7 cellular contexts compared by ENCODE assay signal in the genomic region with DNA sequence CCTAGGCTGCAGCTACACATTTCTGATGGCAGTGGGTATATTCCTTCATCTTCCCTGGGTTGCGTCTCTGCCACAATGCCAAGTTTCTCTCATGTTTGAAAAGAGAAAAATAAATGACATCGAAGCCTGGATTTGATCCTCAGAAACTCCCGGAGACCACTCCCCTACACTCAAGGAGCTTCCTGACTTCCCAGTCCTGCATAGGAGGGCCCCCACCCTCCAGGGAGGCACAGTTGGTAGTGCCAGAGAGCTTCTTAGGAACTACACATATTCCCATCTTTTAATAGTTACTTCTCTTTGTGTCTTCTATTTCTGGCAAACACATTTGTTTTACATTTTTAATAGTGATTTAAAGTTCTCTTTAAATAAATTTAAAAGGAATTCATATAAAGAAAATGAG.
"Had no signal": no experiment of that assay in that cellular context is flagged by ENCODE, and none has a peak within 500 bp of the region (broad histone marks: within the 10 kb centered on the region; RNA-seq: fewer than 3 reads in every experiment).

No MANE protein-coding gene starts in this region.

- H3K9me3 Mint-ChIP-seq: H9 had no signal

- H3K4me3 Mint-ChIP-seq: H9 had no signal

- ATAC-seq: K562 had no signal

- H3K27ac ChIP-seq: HL-60 had no signal

- FAIRE-seq: K562 had no signal

- H3K4me1 Mint-ChIP-seq: H9 had no signal

- DNase-seq: GOT3, H9, HCEC 1CT, IMR-90, KG1 had no signal

- H3K4me3 ChIP-seq: K562 had no signal

- H3K27ac Mint-ChIP-seq: H9 had no signal
